In the genomic region with DNA sequence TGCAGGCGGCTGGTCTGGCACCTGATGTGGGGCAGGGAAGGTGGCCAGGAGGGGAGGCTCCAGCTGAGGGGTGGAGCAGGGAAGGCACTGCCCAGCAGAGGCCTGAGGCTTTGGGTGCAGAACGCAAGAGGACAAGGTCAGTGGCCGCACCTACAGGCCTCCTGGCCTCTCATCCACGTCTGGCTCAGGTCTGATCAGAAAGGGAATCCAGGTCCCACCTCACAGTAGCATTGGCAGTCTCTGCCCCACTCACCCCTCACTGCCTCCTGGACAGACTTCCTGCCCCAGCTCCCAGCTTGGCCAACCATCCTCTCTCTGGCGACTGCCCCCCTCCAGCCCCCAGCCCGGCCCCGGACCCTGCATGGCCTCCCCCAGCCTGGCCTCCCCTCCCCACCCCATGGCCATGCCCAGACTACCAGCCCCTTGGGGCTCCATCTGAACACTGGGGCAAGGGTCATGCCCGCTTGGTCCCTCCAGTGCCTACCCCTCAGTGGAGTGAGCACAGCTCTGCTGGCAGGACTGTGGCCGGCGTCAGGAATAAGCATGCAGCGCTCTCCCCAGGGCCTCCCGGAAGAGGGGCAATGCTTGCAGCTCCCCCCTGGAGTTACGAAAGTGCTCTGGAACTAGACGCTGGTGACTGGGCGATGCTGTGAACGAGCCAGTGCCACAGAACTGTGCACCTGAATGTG, we compare ENCODE assay signal across 1 cellular context.
TF ChIP-seq lines count a peak whose summit lies in the region.

No MANE protein-coding gene starts in this region.

TF ChIP-seq in H1, 55 proteins besides CTCF, POLR2A, EP300 and RAD21:
- TF ChIP-seq SUZ12 (IDR thresholded peaks at IDR 0.05; ENCODE audit: low read length), result no peak
- TF ChIP-seq, protein P1, sequence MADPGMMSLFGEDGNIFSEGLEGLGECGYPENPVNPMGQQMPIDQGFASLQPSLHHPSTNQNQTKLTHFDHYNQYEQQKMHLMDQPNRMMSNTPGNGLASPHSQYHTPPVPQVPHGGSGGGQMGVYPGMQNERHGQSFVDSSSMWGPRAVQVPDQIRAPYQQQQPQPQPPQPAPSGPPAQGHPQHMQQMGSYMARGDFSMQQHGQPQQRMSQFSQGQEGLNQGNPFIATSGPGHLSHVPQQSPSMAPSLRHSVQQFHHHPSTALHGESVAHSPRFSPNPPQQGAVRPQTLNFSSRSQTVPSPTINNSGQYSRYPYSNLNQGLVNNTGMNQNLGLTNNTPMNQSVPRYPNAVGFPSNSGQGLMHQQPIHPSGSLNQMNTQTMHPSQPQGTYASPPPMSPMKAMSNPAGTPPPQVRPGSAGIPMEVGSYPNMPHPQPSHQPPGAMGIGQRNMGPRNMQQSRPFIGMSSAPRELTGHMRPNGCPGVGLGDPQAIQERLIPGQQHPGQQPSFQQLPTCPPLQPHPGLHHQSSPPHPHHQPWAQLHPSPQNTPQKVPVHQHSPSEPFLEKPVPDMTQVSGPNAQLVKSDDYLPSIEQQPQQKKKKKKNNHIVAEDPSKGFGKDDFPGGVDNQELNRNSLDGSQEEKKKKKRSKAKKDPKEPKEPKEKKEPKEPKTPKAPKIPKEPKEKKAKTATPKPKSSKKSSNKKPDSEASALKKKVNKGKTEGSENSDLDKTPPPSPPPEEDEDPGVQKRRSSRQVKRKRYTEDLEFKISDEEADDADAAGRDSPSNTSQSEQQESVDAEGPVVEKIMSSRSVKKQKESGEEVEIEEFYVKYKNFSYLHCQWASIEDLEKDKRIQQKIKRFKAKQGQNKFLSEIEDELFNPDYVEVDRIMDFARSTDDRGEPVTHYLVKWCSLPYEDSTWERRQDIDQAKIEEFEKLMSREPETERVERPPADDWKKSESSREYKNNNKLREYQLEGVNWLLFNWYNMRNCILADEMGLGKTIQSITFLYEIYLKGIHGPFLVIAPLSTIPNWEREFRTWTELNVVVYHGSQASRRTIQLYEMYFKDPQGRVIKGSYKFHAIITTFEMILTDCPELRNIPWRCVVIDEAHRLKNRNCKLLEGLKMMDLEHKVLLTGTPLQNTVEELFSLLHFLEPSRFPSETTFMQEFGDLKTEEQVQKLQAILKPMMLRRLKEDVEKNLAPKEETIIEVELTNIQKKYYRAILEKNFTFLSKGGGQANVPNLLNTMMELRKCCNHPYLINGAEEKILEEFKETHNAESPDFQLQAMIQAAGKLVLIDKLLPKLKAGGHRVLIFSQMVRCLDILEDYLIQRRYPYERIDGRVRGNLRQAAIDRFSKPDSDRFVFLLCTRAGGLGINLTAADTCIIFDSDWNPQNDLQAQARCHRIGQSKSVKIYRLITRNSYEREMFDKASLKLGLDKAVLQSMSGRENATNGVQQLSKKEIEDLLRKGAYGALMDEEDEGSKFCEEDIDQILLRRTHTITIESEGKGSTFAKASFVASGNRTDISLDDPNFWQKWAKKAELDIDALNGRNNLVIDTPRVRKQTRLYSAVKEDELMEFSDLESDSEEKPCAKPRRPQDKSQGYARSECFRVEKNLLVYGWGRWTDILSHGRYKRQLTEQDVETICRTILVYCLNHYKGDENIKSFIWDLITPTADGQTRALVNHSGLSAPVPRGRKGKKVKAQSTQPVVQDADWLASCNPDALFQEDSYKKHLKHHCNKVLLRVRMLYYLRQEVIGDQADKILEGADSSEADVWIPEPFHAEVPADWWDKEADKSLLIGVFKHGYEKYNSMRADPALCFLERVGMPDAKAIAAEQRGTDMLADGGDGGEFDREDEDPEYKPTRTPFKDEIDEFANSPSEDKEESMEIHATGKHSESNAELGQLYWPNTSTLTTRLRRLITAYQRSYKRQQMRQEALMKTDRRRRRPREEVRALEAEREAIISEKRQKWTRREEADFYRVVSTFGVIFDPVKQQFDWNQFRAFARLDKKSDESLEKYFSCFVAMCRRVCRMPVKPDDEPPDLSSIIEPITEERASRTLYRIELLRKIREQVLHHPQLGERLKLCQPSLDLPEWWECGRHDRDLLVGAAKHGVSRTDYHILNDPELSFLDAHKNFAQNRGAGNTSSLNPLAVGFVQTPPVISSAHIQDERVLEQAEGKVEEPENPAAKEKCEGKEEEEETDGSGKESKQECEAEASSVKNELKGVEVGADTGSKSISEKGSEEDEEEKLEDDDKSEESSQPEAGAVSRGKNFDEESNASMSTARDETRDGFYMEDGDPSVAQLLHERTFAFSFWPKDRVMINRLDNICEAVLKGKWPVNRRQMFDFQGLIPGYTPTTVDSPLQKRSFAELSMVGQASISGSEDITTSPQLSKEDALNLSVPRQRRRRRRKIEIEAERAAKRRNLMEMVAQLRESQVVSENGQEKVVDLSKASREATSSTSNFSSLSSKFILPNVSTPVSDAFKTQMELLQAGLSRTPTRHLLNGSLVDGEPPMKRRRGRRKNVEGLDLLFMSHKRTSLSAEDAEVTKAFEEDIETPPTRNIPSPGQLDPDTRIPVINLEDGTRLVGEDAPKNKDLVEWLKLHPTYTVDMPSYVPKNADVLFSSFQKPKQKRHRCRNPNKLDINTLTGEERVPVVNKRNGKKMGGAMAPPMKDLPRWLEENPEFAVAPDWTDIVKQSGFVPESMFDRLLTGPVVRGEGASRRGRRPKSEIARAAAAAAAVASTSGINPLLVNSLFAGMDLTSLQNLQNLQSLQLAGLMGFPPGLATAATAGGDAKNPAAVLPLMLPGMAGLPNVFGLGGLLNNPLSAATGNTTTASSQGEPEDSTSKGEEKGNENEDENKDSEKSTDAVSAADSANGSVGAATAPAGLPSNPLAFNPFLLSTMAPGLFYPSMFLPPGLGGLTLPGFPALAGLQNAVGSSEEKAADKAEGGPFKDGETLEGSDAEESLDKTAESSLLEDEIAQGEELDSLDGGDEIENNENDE (IDR thresholded peaks at IDR 0.05; ENCODE audit: insufficient replicate concordance, low read length), result no peak
- TF ChIP-seq NRF1 (IDR thresholded peaks at IDR 0.05; ENCODE audit: low read depth, low read length), result no peak
- TF ChIP-seq SP2 (IDR thresholded peaks at IDR 0.05; ENCODE audit: low read length), result no peak
- no peak for TF ChIP-seq BACH1 (IDR thresholded peaks at IDR 0.05; ENCODE audit: low read length)
- no peak for TF ChIP-seq SP1 (IDR thresholded peaks at IDR 0.05; ENCODE audit: low read depth, low read length)
- no peak for TF ChIP-seq SP4 (IDR thresholded peaks at IDR 0.05; ENCODE audit: low read length)
- no peak for TF ChIP-seq RNF2 (IDR thresholded peaks at IDR 0.05; ENCODE audit: borderline replicate concordance, low read depth, low read length, missing control alignments, poor library complexity, severe bottlenecking)
- no peak for TF ChIP-seq KDM4A (IDR thresholded peaks at IDR 0.05; ENCODE audit: low read depth, low read length, severe bottlenecking)
- TF ChIP-seq KDM5A (IDR thresholded peaks at IDR 0.05; ENCODE audit: low read length), result no peak
- no peak for TF ChIP-seq RFX5 (IDR thresholded peaks at IDR 0.05; ENCODE audit: borderline replicate concordance, low read depth, low read length)
- TF ChIP-seq, protein P2, sequence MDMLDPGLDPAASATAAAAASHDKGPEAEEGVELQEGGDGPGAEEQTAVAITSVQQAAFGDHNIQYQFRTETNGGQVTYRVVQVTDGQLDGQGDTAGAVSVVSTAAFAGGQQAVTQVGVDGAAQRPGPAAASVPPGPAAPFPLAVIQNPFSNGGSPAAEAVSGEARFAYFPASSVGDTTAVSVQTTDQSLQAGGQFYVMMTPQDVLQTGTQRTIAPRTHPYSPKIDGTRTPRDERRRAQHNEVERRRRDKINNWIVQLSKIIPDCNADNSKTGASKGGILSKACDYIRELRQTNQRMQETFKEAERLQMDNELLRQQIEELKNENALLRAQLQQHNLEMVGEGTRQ (IDR thresholded peaks at IDR 0.05; ENCODE audit: low read length), result no peak
- TF ChIP-seq, protein P3, sequence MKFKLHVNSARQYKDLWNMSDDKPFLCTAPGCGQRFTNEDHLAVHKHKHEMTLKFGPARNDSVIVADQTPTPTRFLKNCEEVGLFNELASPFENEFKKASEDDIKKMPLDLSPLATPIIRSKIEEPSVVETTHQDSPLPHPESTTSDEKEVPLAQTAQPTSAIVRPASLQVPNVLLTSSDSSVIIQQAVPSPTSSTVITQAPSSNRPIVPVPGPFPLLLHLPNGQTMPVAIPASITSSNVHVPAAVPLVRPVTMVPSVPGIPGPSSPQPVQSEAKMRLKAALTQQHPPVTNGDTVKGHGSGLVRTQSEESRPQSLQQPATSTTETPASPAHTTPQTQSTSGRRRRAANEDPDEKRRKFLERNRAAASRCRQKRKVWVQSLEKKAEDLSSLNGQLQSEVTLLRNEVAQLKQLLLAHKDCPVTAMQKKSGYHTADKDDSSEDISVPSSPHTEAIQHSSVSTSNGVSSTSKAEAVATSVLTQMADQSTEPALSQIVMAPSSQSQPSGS (IDR thresholded peaks at IDR 0.05; ENCODE audit: low read length), result no peak
- no peak for TF ChIP-seq POLR2AphosphoS5 (IDR thresholded peaks at IDR 0.05; ENCODE audit: low read depth, low read length)
- TF ChIP-seq PHF8 (conservative IDR thresholded peaks at IDR 0.05; ENCODE audit: low read depth, low read length), result no peak
- no peak for TF ChIP-seq CHD2 (IDR thresholded peaks at IDR 0.05; ENCODE audit: low read length)
- TF ChIP-seq, protein P4, sequence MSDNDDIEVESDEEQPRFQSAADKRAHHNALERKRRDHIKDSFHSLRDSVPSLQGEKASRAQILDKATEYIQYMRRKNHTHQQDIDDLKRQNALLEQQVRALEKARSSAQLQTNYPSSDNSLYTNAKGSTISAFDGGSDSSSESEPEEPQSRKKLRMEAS (IDR thresholded peaks at IDR 0.05), result no peak
- no peak for TF ChIP-seq HDAC2 (IDR thresholded peaks at IDR 0.05; ENCODE audit: borderline replicate concordance in 1 of 2, low read depth in 2 of 2, low read length in 2 of 2)
TF ChIP-seq in H1: peak in this region for 0.
